1 cellular context compared by ENCODE assay signal in the genomic region with DNA sequence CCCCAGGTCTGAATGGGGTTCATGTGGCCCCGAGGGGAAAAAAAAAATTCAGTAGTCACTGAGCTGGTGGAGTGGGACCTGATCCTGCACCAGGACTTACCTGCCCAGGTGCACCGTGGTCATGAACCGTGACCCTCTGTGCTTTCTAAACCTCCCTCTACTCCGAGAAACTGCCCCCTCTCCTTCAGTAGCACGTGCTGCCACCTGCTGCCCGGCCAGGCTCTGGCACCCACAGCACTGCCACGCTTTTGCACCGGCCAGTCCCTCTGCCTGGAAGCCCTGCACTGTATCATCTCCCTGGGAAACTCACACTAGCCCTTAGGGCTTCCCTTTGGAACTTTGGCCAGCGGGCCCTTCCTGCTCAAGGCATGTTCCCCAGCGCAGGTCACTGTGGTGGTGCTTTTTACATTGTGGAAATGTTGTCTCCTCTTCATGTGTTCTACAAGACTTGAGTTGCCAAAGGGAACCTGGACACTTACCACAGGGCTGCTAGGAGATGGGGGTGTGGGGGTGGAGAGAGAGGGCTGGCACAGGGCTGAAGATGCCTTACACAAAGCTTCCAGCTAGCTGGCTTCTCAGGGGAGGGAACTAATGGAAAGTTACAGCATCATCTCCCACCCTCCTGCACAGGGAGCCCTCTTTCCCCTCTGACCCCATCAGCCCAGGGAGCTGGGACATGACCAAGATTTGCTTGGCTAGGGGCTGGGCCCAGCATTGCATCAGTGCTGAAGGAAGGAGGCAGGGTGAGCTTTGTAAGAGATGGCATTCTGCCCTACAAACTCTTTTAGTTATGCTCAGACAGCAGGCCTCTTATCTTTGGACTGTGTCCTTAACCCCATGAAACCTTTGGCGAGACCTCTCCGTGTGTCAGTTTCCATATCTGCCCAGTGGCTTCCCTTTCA.
TF ChIP-seq lines count a peak whose summit lies in the region.

No MANE protein-coding gene starts in this region.

TF ChIP-seq in HEK293, 187 proteins besides CTCF, POLR2A, EP300 and RAD21 (continued from another document):
- TF ChIP-seq, protein P1, sequence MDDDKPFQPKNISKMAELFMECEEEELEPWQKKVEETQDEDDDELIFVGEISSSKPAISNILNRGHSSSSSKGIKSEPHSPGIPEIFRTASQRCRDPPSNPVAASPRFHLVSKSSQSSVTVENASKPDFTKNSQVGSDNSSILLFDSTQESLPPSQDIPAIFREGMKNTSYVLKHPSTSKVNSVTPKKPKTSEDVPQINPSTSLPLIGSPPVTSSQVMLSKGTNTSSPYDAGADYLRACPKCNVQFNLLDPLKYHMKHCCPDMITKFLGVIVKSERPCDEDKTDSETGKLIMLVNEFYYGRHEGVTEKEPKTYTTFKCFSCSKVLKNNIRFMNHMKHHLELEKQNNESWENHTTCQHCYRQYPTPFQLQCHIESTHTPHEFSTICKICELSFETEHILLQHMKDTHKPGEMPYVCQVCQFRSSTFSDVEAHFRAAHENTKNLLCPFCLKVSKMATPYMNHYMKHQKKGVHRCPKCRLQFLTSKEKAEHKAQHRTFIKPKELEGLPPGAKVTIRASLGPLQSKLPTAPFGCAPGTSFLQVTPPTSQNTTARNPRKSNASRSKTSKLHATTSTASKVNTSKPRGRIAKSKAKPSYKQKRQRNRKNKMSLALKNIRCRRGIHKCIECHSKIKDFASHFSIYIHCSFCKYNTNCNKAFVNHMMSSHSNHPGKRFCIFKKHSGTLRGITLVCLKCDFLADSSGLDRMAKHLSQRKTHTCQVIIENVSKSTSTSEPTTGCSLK (tag by site-specific recombination; IDR thresholded peaks at IDR 0.05), result no peak
- TF ChIP-seq WT1 (tag by site-specific recombination; IDR thresholded peaks at IDR 0.05) (no peak), ZNF155 (tag by site-specific recombination; IDR thresholded peaks at IDR 0.05) (no peak), ZNF426 (tag by site-specific recombination; IDR thresholded peaks at IDR 0.05) (no peak), ZNF433 (tag by site-specific recombination; IDR thresholded peaks at IDR 0.05; ENCODE audit: low read depth) (no peak), TRIM28 (IDR thresholded peaks at IDR 0.05; ENCODE audit: borderline replicate concordance, low read length) (no peak), ZNF311 (tag by site-specific recombination; IDR thresholded peaks at IDR 0.05; ENCODE audit: borderline replicate concordance) (no peak), ZSCAN30 (tag by site-specific recombination; IDR thresholded peaks at IDR 0.05) (no peak)
- TF ChIP-seq, protein P2, sequence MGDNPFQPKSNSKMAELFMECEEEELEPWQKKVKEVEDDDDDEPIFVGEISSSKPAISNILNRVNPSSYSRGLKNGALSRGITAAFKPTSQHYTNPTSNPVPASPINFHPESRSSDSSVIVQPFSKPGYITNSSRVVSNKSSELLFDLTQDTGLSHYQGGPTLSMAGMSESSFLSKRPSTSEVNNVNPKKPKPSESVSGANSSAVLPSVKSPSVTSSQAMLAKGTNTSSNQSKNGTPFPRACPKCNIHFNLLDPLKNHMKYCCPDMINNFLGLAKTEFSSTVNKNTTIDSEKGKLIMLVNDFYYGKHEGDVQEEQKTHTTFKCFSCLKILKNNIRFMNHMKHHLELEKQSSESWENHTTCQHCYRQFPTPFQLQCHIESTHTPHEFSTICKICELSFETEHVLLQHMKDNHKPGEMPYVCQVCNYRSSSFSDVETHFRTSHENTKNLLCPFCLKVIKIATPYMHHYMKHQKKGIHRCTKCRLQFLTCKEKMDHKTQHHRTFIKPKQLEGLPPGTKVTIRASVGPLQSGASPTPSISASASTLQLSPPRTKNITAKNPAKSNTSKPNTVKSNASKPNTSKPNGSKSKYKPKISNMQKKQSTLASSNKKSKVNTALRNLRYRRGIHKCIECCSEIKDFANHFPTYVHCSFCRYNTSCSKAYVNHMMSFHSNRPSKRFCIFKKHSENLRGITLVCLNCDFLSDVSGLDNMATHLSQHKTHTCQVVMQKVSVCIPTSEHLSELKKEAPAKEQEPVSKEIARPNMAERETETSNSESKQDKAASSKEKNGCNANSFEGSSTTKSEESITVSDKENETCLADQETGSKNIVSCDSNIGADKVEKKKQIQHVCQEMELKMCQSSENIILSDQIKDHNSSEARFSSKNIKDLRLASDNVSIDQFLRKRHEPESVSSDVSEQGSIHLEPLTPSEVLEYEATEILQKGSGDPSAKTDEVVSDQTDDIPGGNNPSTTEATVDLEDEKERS (tag by site-specific recombination; IDR thresholded peaks at IDR 0.05), result no peak
TF ChIP-seq in HEK293: peak in this region for 0.
